ENCODE assay signal across 12 cellular contexts in the genomic region with DNA sequence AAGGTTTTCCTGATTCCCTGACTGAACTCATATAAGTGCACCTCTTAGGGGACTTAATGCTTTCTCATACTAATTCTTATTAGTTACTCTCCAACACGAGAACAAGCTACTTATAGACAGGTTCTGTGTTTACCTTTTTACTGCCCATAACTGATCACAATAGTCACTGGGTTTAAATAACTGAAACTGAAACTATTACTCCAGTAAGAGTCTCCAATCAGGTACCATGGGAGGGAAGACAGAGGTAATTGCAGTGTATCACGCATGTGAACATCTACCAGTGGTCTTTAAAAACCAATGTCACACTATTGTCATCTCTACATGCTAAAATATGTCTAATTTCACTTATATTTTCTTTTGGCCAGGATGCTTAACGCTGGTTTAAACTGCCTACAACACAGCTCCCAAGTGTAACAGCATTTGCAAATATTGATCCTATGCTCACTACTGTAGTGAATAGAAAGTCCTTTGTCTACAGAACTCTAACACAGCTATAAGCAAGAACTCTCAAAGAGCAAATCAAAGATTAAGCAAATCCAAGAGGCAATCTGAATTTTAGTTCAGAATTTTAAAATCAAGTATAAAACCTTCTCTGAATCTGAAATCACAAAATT. TPM values are rescaled to one million over a fixed set of nuclear protein-coding genes. Genes with fewer than 3 reads are reported as not detected.
DNase-seq lines count a peak whose midpoint lies in the region; ATAC-seq, FAIRE-seq and TF ChIP-seq lines count a peak whose summit lies in the region.
"Had no signal": no experiment of that assay in that cellular context is flagged by ENCODE, and none has a peak within 500 bp of the region (broad histone marks: within the 10 kb centered on the region; RNA-seq: fewer than 3 reads in every experiment).

No MANE protein-coding gene starts in this region.

- H2AFZ ChIP-seq in hepatocyte = no peak overlapping the region

- H3K27ac ChIP-seq in hepatocyte = peak overlapping the region; percentile 49

- peak overlapping the region; percentile 74 for H3K4me2 ChIP-seq in hepatocyte

- H3K36me3 ChIP-seq in hepatocyte (replicated peaks; ENCODE audit: insufficient read depth, low read depth) = no peaks in the 10 kb centered on the region

- H3K4me1 ChIP-seq in hepatocyte (ENCODE audit: insufficient read depth) = peaks cover 40% of the 10 kb centered on the region
- H3K4me1 ChIP-seq: BE2C had no signal

- H3K27me3 Mint-ChIP-seq in activated T-cell treated with anti-CD3 and anti-CD28 coated beads, Interleukin-2, amount 50 U/mL, for 24 hours = no peaks in the 10 kb centered on the region
- H3K27me3 Mint-ChIP-seq in activated CD4-positive, alpha-beta memory T cell treated with anti-CD3 and anti-CD28 coated beads for 36 hours = no peaks in the 10 kb centered on the region
- H3K27me3 Mint-ChIP-seq in stimulated activated naive B cell treated with anti-CD40 and anti-IgM and Interleukin-4, amounts not matched to agents 10 μg/mL and 1 μg/mL and 100 μg/mL, for 72 hours = no peaks in the 10 kb centered on the region

- no peak for DNase-seq in activated T-cell treated with anti-CD3 and anti-CD28 coated beads, Interleukin-2, amount 50 U/mL, for 24 hours
- DNase-seq in activated T-cell treated with anti-CD3 and anti-CD28 coated beads, Interleukin-2, amount 50 U/mL, for 1 hour = no peak
- DNase-seq in activated CD4-positive, alpha-beta memory T cell treated with anti-CD3 and anti-CD28 coated beads for 36 hours = no peak
- DNase-seq in hepatocyte (ENCODE audit: low spot score) (no peak), H54 (ENCODE audit: insufficient read length, low spot score) (no peak), AG08395 (ENCODE audit: low spot score) (no peak)
- no peak for DNase-seq in stimulated activated naive B cell treated with anti-CD40 and anti-IgM and Interleukin-4, amounts not matched to agents 10 μg/mL and 1 μg/mL and 100 μg/mL, for 72 hours
- DNase-seq: BE2C, heart left ventricle, NCI-H510A had no signal

- no peak for FAIRE-seq in H54 (lab: Jason Lieb, UNC)
- FAIRE-seq: urothelium cell line had no signal

- WGBS in hepatocyte (ENCODE audit: low lambda C conversion rate, missing lambda C conversion rate) = 57% methylated on average over 3 of the region's 3 CpGs

- intact Hi-C loops in activated CD4-positive, alpha-beta memory T cell treated with anti-CD3 and anti-CD28 coated beads for 36 hours (cut with micrococcal nuclease) = loop anchor here (5.0 to 10.0 kb wide), 5 partner anchors 32 to 515 kb away; a partner anchor contains a TSS

- H4K20me1 ChIP-seq in hepatocyte (ENCODE audit: insufficient read depth, poor library complexity, severe bottlenecking) = peaks cover 79% of the 10 kb centered on the region

- H3K4me1 Mint-ChIP-seq in activated T-cell treated with anti-CD3 and anti-CD28 coated beads, Interleukin-2, amount 50 U/mL, for 24 hours (ENCODE audit: low read depth) = peaks cover 58% of the 10 kb centered on the region
- peaks cover 59% of the 10 kb centered on the region for H3K4me1 Mint-ChIP-seq in activated CD4-positive, alpha-beta memory T cell treated with anti-CD3 and anti-CD28 coated beads for 36 hours (ENCODE audit: low read depth)
- peaks cover 24 to 54% of the 10 kb centered on the region in 2 donors for H3K4me1 Mint-ChIP-seq in stimulated activated naive B cell treated with anti-CD40 and anti-IgM and Interleukin-4, amounts not matched to agents 10 μg/mL and 1 μg/mL and 100 μg/mL, for 72 hours

- H3K9me2 ChIP-seq in hepatocyte (replicated peaks; ENCODE audit: insufficient read depth) = no peaks in the 10 kb centered on the region

- no peak for ATAC-seq in stimulated activated naive B cell treated with anti-CD40 and anti-IgM and Interleukin-4, amounts not matched to agents 10 μg/mL and 1 μg/mL and 100 μg/mL, for 72 hours (replicated peaks)
- ATAC-seq in GM21381 (IDR thresholded peaks at IDR 0.05; ENCODE audit: unreplicated experiment) = no peak
- ATAC-seq: heart left ventricle had no signal

- H3K79me2 ChIP-seq in hepatocyte = peaks cover 85% of the 10 kb centered on the region

- H3K36me3 Mint-ChIP-seq in activated T-cell treated with anti-CD3 and anti-CD28 coated beads, Interleukin-2, amount 50 U/mL, for 24 hours (ENCODE audit: low read depth) = peaks cover 84% of the 10 kb centered on the region
- H3K36me3 Mint-ChIP-seq in activated CD4-positive, alpha-beta memory T cell treated with anti-CD3 and anti-CD28 coated beads for 36 hours = peaks cover 36% of the 10 kb centered on the region
- H3K36me3 Mint-ChIP-seq in stimulated activated naive B cell treated with anti-CD40 and anti-IgM and Interleukin-4, amounts not matched to agents 10 μg/mL and 1 μg/mL and 100 μg/mL, for 72 hours = peaks cover 44 to 65% of the 10 kb centered on the region in 2 donors

- peak overlapping the region; percentile 99 for H3K4me3 ChIP-seq in hepatocyte

- H3K9me3 Mint-ChIP-seq in activated T-cell treated with anti-CD3 and anti-CD28 coated beads, Interleukin-2, amount 50 U/mL, for 24 hours = no peaks in the 10 kb centered on the region
- H3K9me3 Mint-ChIP-seq in activated CD4-positive, alpha-beta memory T cell treated with anti-CD3 and anti-CD28 coated beads for 36 hours = no peaks in the 10 kb centered on the region
- H3K9me3 Mint-ChIP-seq in stimulated activated naive B cell treated with anti-CD40 and anti-IgM and Interleukin-4, amounts not matched to agents 10 μg/mL and 1 μg/mL and 100 μg/mL, for 72 hours = no peaks in the 10 kb centered on the region

- H3K4me3 Mint-ChIP-seq in activated T-cell treated with anti-CD3 and anti-CD28 coated beads, Interleukin-2, amount 50 U/mL, for 24 hours = peak overlapping the region; percentile 89
- peak overlapping the region; percentile 36 for H3K4me3 Mint-ChIP-seq in activated CD4-positive, alpha-beta memory T cell treated with anti-CD3 and anti-CD28 coated beads for 36 hours
- peak overlapping the region; percentile 92 to 99 for H3K4me3 Mint-ChIP-seq in stimulated activated naive B cell treated with anti-CD40 and anti-IgM and Interleukin-4, amounts not matched to agents 10 μg/mL and 1 μg/mL and 100 μg/mL, for 72 hours

- no peaks in the 10 kb centered on the region for H3K27me3 ChIP-seq in hepatocyte
- H3K27me3 ChIP-seq: BE2C, heart left ventricle had no signal

- POLR2A ChIA-PET in activated CD4-positive, alpha-beta memory T cell treated with anti-CD3 and anti-CD28 coated beads for 36 hours (lab: Charles Lee) = interaction anchor here (0.7 to 2.2 kb wide), 3 partner anchors 15 to 80 kb away, joined by 3 to 6 read pairs (median 4); a partner anchor contains a TSS

- no peaks in the 10 kb centered on the region for H3K9me3 ChIP-seq in hepatocyte (ENCODE audit: low read depth)
- H3K9me3 ChIP-seq: BE2C, heart left ventricle had no signal

- peak overlapping the region; percentile 48 for H3K27ac Mint-ChIP-seq in activated T-cell treated with anti-CD3 and anti-CD28 coated beads, Interleukin-2, amount 50 U/mL, for 24 hours
- H3K27ac Mint-ChIP-seq in activated CD4-positive, alpha-beta memory T cell treated with anti-CD3 and anti-CD28 coated beads for 36 hours = peak overlapping the region; percentile 39
- H3K27ac Mint-ChIP-seq in stimulated activated naive B cell treated with anti-CD40 and anti-IgM and Interleukin-4, amounts not matched to agents 10 μg/mL and 1 μg/mL and 100 μg/mL, for 72 hours = no peak overlapping the region

- no peak for TF ChIP-seq POLR2A in H54 (IDR thresholded peaks at IDR 0.05; ENCODE audit: low read depth, low read length)

- CTCF ChIA-PET in activated CD4-positive, alpha-beta memory T cell treated with anti-CD3 and anti-CD28 coated beads for 36 hours (lab: Charles Lee) = interaction anchor here (0.9 to 2.4 kb wide), 4 partner anchors 64 to 277 kb away, joined by 3 to 15 read pairs (median 4); no protein-coding TSS in a partner anchor

- no peak for TF ChIP-seq CTCF in hepatocyte (IDR thresholded peaks at IDR 0.05; ENCODE audit: poor library complexity)

RNA-seq across cellular contexts. Expression of a gene that starts 3.6 kb away (rescaled TPM):
- 100 to 1,000 TPM; 283 to 286 TPM for total RNA-seq in activated CD4-positive, alpha-beta memory T cell treated with anti-CD3 and anti-CD28 coated beads for 36 hours
- 361 and 362 TPM in 2 replicates for total RNA-seq in hepatocyte
- 132 and 149 TPM in 2 replicates for polyA plus RNA-seq in hepatocyte

Comparison
In these comparisons a context has a peak if more than half of its experiments do, and no peak if none do; other contexts are left out.
1. H3K4me3 Mint-ChIP-seq: peak in every context shown above with its lines; median percentile 96 in stimulated activated naive B cell treated with anti-CD40 and anti-IgM and Interleukin-4, amounts not matched to agents 10 μg/mL and 1 μg/mL and 100 μg/mL, for 72 hours; 89 in activated T-cell treated with anti-CD3 and anti-CD28 coated beads, Interleukin-2, amount 50 U/mL, for 24 hours; 36 in activated CD4-positive, alpha-beta memory T cell treated with anti-CD3 and anti-CD28 coated beads for 36 hours.